ENCODE assay signal across 15 cellular contexts in genomic region chr19:16180611-16181010, GRCh38. TPM values are rescaled to one million over a fixed set of nuclear protein-coding genes. Genes with fewer than 3 reads are reported as not detected.
DNase-seq lines count a peak whose midpoint lies in the region; ATAC-seq, FAIRE-seq and TF ChIP-seq lines count a peak whose summit lies in the region.
"Had no signal": no experiment of that assay in that cellular context is flagged by ENCODE, and none has a peak within 500 bp of the region (broad histone marks: within the 10 kb centered on the region; RNA-seq: fewer than 3 reads in every experiment).

No MANE protein-coding gene starts in this region.

- TF ChIP-seq CTCF in RWPE2 (IDR thresholded peaks at IDR 0.05; ENCODE audit: poor library complexity, severe bottlenecking) (no peak), fibroblast of the aortic adventitia (IDR thresholded peaks at IDR 0.05; ENCODE audit: insufficient read depth, low read length) (no peak)

- H3K4me3 ChIP-seq in RWPE2 (ENCODE audit: severe bottlenecking), result no peak overlapping the region
- H3K4me3 ChIP-seq in fibroblast of the aortic adventitia (ENCODE audit: low read depth, low read length), result no peak overlapping the region

- no peaks in the 10 kb centered on the region for H3K27me3 ChIP-seq in RWPE2 (ENCODE audit: insufficient read depth, poor library complexity, severe bottlenecking)

- DNase-seq in H4 (ENCODE audit: low spot score) (peak; percentile 60), RWPE2 (ENCODE audit: low spot score) (no peak), fibroblast of the aortic adventitia (ENCODE audit: low read depth) (peak; percentile 91), urothelium cell line (ENCODE audit: low spot score) (peak; percentile 67), NCI-H2107 (lab: John Stamatoyannopoulos, UW) (no peak)
- DNase-seq: activated CD4-positive, alpha-beta T cell treated with anti-CD3 and anti-CD28 coated beads, Interleukin-2, amount 10 ng/mL, durations not matched to agents 24 days and 14 days; central memory CD4-positive, alpha-beta T cell; DMS53; left ventricle myocardium superior; NCI-H146; nucleus accumbens; T-cell had no signal

- H3K9me3 ChIP-seq in RWPE2 (ENCODE audit: severe bottlenecking), result no peaks in the 10 kb centered on the region

- no peaks in the 10 kb centered on the region for H3K36me3 ChIP-seq in RWPE2 (ENCODE audit: low read depth)

- ATAC-seq in RWPE2 (ENCODE audit: low read depth) (peak; percentile 72), HG03457 (IDR thresholded peaks at IDR 0.05; ENCODE audit: unreplicated experiment) (no peak), HG02571 (IDR thresholded peaks at IDR 0.05; ENCODE audit: unreplicated experiment) (no peak)
- ATAC-seq: left ventricle myocardium superior, T-cell had no signal

- peak overlapping the region; percentile 25 for H3K27ac ChIP-seq in RWPE2 (ENCODE audit: poor library complexity, severe bottlenecking)

- peaks cover 8% of the 10 kb centered on the region for H3K4me1 ChIP-seq in RWPE2 (ENCODE audit: insufficient read depth, poor library complexity, severe bottlenecking)

- FAIRE-seq in urothelium cell line (lab: Jason Lieb, UNC), result no peak
- FAIRE-seq: frontal cortex had no signal

RNA-seq across cellular contexts. Expression of gene FAM32A, which starts 4.6 kb away (rescaled TPM):
- 230 and 257 TPM in 2 replicates for total RNA-seq in H4 (2014; rRNA removed; shearing (Covaris generic))
- total RNA-seq in fibroblast of the aortic adventitia (ENCODE audit: low replicate concordance), result 70.6 and 89.1 TPM in 2 replicates

RNA-seq across cellular contexts. Expression of gene CIB3, which starts 7.3 kb away (rescaled TPM):
- not detected in 2 replicates for total RNA-seq in H4 (2014; rRNA removed; shearing (Covaris generic))
- total RNA-seq in fibroblast of the aortic adventitia (ENCODE audit: low replicate concordance), result not detected in 2 replicates
- total RNA-seq: activated CD4-positive, alpha-beta T cell treated with anti-CD3 and anti-CD28 coated beads, Interleukin-2, amount 10 ng/mL, durations not matched to agents 24 days and 14 days; frontal cortex; left ventricle myocardium superior; T-cell had no signal

RNA-seq across cellular contexts. Expression of gene AP1M1, which starts 17.1 kb away (rescaled TPM):
- total RNA-seq in H4 (2014; rRNA removed; shearing (Covaris generic)), result 88.8 and 95.9 TPM in 2 replicates
- total RNA-seq in fibroblast of the aortic adventitia (ENCODE audit: low replicate concordance), result 7.8 and 78.5 TPM in 2 replicates

RNA-seq across cellular contexts. Expression of gene HSH2D, which starts 37.1 kb away (rescaled TPM):
- not detected in 2 replicates for total RNA-seq in H4 (2014; rRNA removed; shearing (Covaris generic))
- not detected in 2 replicates for total RNA-seq in fibroblast of the aortic adventitia (ENCODE audit: low replicate concordance)

Comparison
In these comparisons a context has a peak if more than half of its experiments do, and no peak if none do; other contexts are left out.
1. DNase-seq: peak in H4 (single experiment), fibroblast of the aortic adventitia (single experiment) and urothelium cell line (single experiment); none in RWPE2 (single experiment) and NCI-H2107 (single experiment).